8 cellular contexts compared by ENCODE assay signal in genomic region chr9:133184971-133185370, GRCh38. TPM values are rescaled to one million over a fixed set of nuclear protein-coding genes. Genes with fewer than 3 reads are reported as not detected.
DNase-seq lines count a peak whose midpoint lies in the region; ATAC-seq and TF ChIP-seq lines count a peak whose summit lies in the region.

No MANE protein-coding gene starts in this region.

- H3K9me3 ChIP-seq in osteoblast (ENCODE audit: low read depth, low read length): no peaks in the 10 kb centered on the region

- H3K27me3 Mint-ChIP-seq in CD14-positive monocyte (ENCODE audit: low read depth in 3 of 3): peaks cover 7 to 16% (median 15%) of the 10 kb centered on the region in 3 donors
- peaks cover 48% of the 10 kb centered on the region for H3K27me3 Mint-ChIP-seq in activated CD4-positive, alpha-beta memory T cell treated with anti-CD3 and anti-CD28 coated beads, Interleukin-2, amount 10 ng/mL, durations not matched to agents 7 days and 5 days

- ATAC-seq in GM19351 (IDR thresholded peaks at IDR 0.05; ENCODE audit: unreplicated experiment): no peak

- CTCF ChIA-PET in activated CD4-positive, alpha-beta memory T cell treated with anti-CD3 and anti-CD28 coated beads, Interleukin-2, amount 10 ng/mL, durations not matched to agents 7 days and 5 days (lab: Charles Lee): interaction anchor here (0.6 to 2.9 kb wide), 18 partner anchors 8 to 1942 kb away, joined by 3 to 16 read pairs (median 6); partner anchors contain the start of genes GTF3C5, MED22, RPL7A and SURF6

- no peak for DNase-seq in CD14-positive monocyte (ENCODE audit: low spot score)
- peak; percentile 83 for DNase-seq in H4 (ENCODE audit: low spot score)
- peak; percentile 71 for DNase-seq in NCI-H345 (lab: John Stamatoyannopoulos, UW)
- DNase-seq in activated CD4-positive, alpha-beta memory T cell treated with anti-CD3 and anti-CD28 coated beads, Interleukin-2, amount 10 ng/mL, durations not matched to agents 7 days and 5 days: peak; percentile 62
- peak; percentile 82 for DNase-seq in fibroblast of villous mesenchyme (ENCODE audit: low read depth)
- DNase-seq in osteoblast (ENCODE audit: insufficient read length, low spot score, missing footprints): peak; percentile 94
- no peak for DNase-seq in activated CD8-positive, alpha-beta memory T cell treated with anti-CD3 and anti-CD28 coated beads, Interleukin-2, amount 50 U/mL, for 48 hours

- no peak overlapping the region for H3K27ac ChIP-seq in osteoblast (ENCODE audit: low read depth, low read length)

- H3K4me2 ChIP-seq in osteoblast (ENCODE audit: insufficient read depth, low read length): no peak overlapping the region

- no peaks in the 10 kb centered on the region for H4K20me1 ChIP-seq in osteoblast (ENCODE audit: insufficient read depth, low read length)

- no peaks in the 10 kb centered on the region for H3K79me2 ChIP-seq in osteoblast (ENCODE audit: insufficient read depth, low read length)

- no peaks in the 10 kb centered on the region for H3K9me3 Mint-ChIP-seq in CD14-positive monocyte
- no peaks in the 10 kb centered on the region for H3K9me3 Mint-ChIP-seq in activated CD4-positive, alpha-beta memory T cell treated with anti-CD3 and anti-CD28 coated beads, Interleukin-2, amount 10 ng/mL, durations not matched to agents 7 days and 5 days

- H3K4me3 ChIP-seq in fibroblast of villous mesenchyme (ENCODE audit: low read depth, low read length) (no peak overlapping the region), osteoblast (ENCODE audit: insufficient read depth, low read length) (no peak overlapping the region)

- no peak overlapping the region for H2AFZ ChIP-seq in osteoblast (ENCODE audit: low read length)

- H3K4me1 Mint-ChIP-seq in CD14-positive monocyte: peaks cover 15% of the 10 kb centered on the region
- peaks cover 27% of the 10 kb centered on the region for H3K4me1 Mint-ChIP-seq in activated CD4-positive, alpha-beta memory T cell treated with anti-CD3 and anti-CD28 coated beads, Interleukin-2, amount 10 ng/mL, durations not matched to agents 7 days and 5 days

- POLR2A ChIA-PET in activated CD4-positive, alpha-beta memory T cell treated with anti-CD3 and anti-CD28 coated beads, Interleukin-2, amount 10 ng/mL, durations not matched to agents 7 days and 5 days (lab: Charles Lee): no interaction called here

- TF ChIP-seq CTCF in CD14-positive monocyte (IDR thresholded peaks at IDR 0.05) (peak; percentile 43), fibroblast of villous mesenchyme (IDR thresholded peaks at IDR 0.05; ENCODE audit: insufficient read depth, low read depth, low read length) (peak; percentile 72), osteoblast (IDR thresholded peaks at IDR 0.05; ENCODE audit: extremely low read depth, low read depth, low read length) (peak; percentile 64)

- H3K27ac Mint-ChIP-seq in CD14-positive monocyte: no peak overlapping the region
- H3K27ac Mint-ChIP-seq in activated CD4-positive, alpha-beta memory T cell treated with anti-CD3 and anti-CD28 coated beads, Interleukin-2, amount 10 ng/mL, durations not matched to agents 7 days and 5 days: no peak overlapping the region

- H3K4me3 Mint-ChIP-seq in CD14-positive monocyte: peak overlapping the region in 1 of 2 donors; percentile 30
- no peak overlapping the region for H3K4me3 Mint-ChIP-seq in activated CD4-positive, alpha-beta memory T cell treated with anti-CD3 and anti-CD28 coated beads, Interleukin-2, amount 10 ng/mL, durations not matched to agents 7 days and 5 days

- no peaks in the 10 kb centered on the region for H3K4me1 ChIP-seq in osteoblast (ENCODE audit: insufficient read depth, low read length)

- peaks cover 24% of the 10 kb centered on the region for H3K27me3 ChIP-seq in osteoblast (ENCODE audit: insufficient read depth, low read length)

- intact Hi-C loops in CD14-positive monocyte (cut with micrococcal nuclease): loop anchor here in 1 of 2 donors (10.0 kb wide), 1 partner anchor 150 kb away; the partner anchor contains the start of gene SURF6

- H3K36me3 ChIP-seq in osteoblast (ENCODE audit: insufficient read depth, low read length): no peaks in the 10 kb centered on the region

- no peaks in the 10 kb centered on the region for H3K36me3 Mint-ChIP-seq in CD14-positive monocyte
- no peaks in the 10 kb centered on the region for H3K36me3 Mint-ChIP-seq in activated CD4-positive, alpha-beta memory T cell treated with anti-CD3 and anti-CD28 coated beads, Interleukin-2, amount 10 ng/mL, durations not matched to agents 7 days and 5 days (ENCODE audit: low read depth)

RNA-seq across cellular contexts. Expression of gene GBGT1, which starts 21.3 kb away (rescaled TPM):
- 1 to 10 TPM; 7.1 to 8.0 TPM for polyA plus RNA-seq in CD14-positive monocyte
- total RNA-seq in H4 (2014; rRNA removed; shearing (Covaris generic)): not detected in 2 replicates
- total RNA-seq in activated CD4-positive, alpha-beta memory T cell treated with anti-CD3 and anti-CD28 coated beads, Interleukin-2, amount 10 ng/mL, durations not matched to agents 7 days and 5 days: 1 to 10 TPM; 2.5 to 3.9 TPM
- total RNA-seq in fibroblast of villous mesenchyme (4.7 and 5.8 TPM in 2 replicates), osteoblast (3.3 and 3.8 TPM in 2 replicates)

RNA-seq across cellular contexts. Expression of gene OBP2B, which starts 24.1 kb away (rescaled TPM):
- polyA plus RNA-seq in CD14-positive monocyte: not detected
- total RNA-seq in H4 (2014; rRNA removed; shearing (Covaris generic)): not detected in 2 replicates
- not detected for total RNA-seq in activated CD4-positive, alpha-beta memory T cell treated with anti-CD3 and anti-CD28 coated beads, Interleukin-2, amount 10 ng/mL, durations not matched to agents 7 days and 5 days
- not detected in 2 replicates for total RNA-seq in fibroblast of villous mesenchyme
- total RNA-seq in osteoblast: not detected in 2 replicates

Comparison
In these comparisons a context has a peak if more than half of its experiments do, and no peak if none do; other contexts are left out.
1. DNase-seq: peak in H4 (single experiment), NCI-H345 (single experiment), activated CD4-positive, alpha-beta memory T cell treated with anti-CD3 and anti-CD28 coated beads, Interleukin-2, amount 10 ng/mL, durations not matched to agents 7 days and 5 days (single experiment), fibroblast of villous mesenchyme (single experiment) and osteoblast (single experiment); none in CD14-positive monocyte (single experiment) and activated CD8-positive, alpha-beta memory T cell treated with anti-CD3 and anti-CD28 coated beads, Interleukin-2, amount 50 U/mL, for 48 hours (single experiment).
2. Peak in every context shown above with its lines, with median percentiles within 50 percentile points of each other: CTCF ChIP-seq.